ENCODE assay signal across 8 cellular contexts in genomic region chr16:23148513-23149266, GRCh38. TPM values are rescaled to one million over a fixed set of nuclear protein-coding genes. Genes with fewer than 3 reads are reported as not detected.
DNase-seq lines count a peak whose midpoint lies in the region; ATAC-seq and TF ChIP-seq lines count a peak whose summit lies in the region.

No MANE protein-coding gene starts in this region.

- TF ChIP-seq CTCF in epithelial cell of esophagus (IDR thresholded peaks at IDR 0.05; ENCODE audit: insufficient read depth, low read depth, low read length, missing control alignments) = no peak

- DNase-seq in NCI-H1436 (lab: John Stamatoyannopoulos, UW) (peak; percentile 26), NCI-H1436 treated with DMSO at 0.1 percent for 48 hours (lab: John Stamatoyannopoulos, UW) (no peak), NCI-H226 (peak; percentile 40), epithelial cell of esophagus (ENCODE audit: low read depth) (peak; percentile 64), mucosa of gallbladder (ENCODE audit: low spot score) (peak; percentile 49)
- peak; percentile 73 for DNase-seq in activated CD8-positive, alpha-beta memory T cell treated with anti-CD3 and anti-CD28 coated beads, Interleukin-2, amount 50 U/mL, for 48 hours
- DNase-seq in stimulated activated CD8-positive, alpha-beta memory T cell treated with anti-CD3 and anti-CD28 coated beads, Interleukin-7, amount 100 ng/mL, for 24 hours (ENCODE audit: low read depth) = peak; percentile 6

- peak overlapping the region; percentile 82 for H3K4me3 ChIP-seq in epithelial cell of esophagus (ENCODE audit: low read length)

- peak; percentile 35 for ATAC-seq in HG02884 (IDR thresholded peaks at IDR 0.05; ENCODE audit: unreplicated experiment)

RNA-seq across cellular contexts. Expression of gene USP31, which starts 0.6 kb away (rescaled TPM):
- 6.6 TPM for total RNA-seq in mucosa of gallbladder

RNA-seq across cellular contexts. Expression of gene SCNN1G, which starts 33.9 kb away (rescaled TPM):
- total RNA-seq in mucosa of gallbladder = 0.09 TPM
